Comparison of ENCODE assay signal across 28 cellular contexts in genomic region chr9:126157409-126157808, GRCh38.
A peak's percentile ranks its signal among the peaks of the same experiment; 100 is the strongest.
DNase-seq lines count a peak whose midpoint lies in the region; ATAC-seq and TF ChIP-seq lines count a peak whose summit lies in the region.
"Had no signal": no experiment of that assay in that cellular context is flagged by ENCODE, and none has a peak within 500 bp of the region (broad histone marks: within the 10 kb centered on the region; RNA-seq: fewer than 3 reads in every experiment).

No MANE protein-coding gene starts in this region.

- no peaks in the 10 kb centered on the region for H3K79me2 ChIP-seq in GM23338 (replicated peaks; ENCODE audit: insufficient read depth)

- H3F3A ChIP-seq in GM23338 (replicated peaks; ENCODE audit: low read depth): no peaks in the 10 kb centered on the region

- intact Hi-C loops in stomach (cut with DNase I; ENCODE audit: low total_unique reads): no loop called here

- ATAC-seq in GM23338 (no peak), GM21390 (IDR thresholded peaks at IDR 0.05; ENCODE audit: unreplicated experiment) (no peak), GM18873 (IDR thresholded peaks at IDR 0.05; ENCODE audit: low FRiP score, unreplicated experiment) (no peak)
- ATAC-seq: foreskin keratinocyte; left cardiac atrium; psoas muscle; Right ventricle myocardium inferior; stimulated activated naive CD8-positive, alpha-beta T cell treated with anti-CD3 and anti-CD28 coated beads, Interleukin-15, Interleukin-2, amounts not matched to agents 100 U/mL and 50 U/mL, for 24 hours had no signal

- H3K4me2 ChIP-seq in GM23338: peak overlapping the region; percentile 24; the same call in 1 of the 2 replicates
- H3K4me2 ChIP-seq: PC-9 had no signal

- H3K27me3 Mint-ChIP-seq in GM23338 (ENCODE audit: insufficient read depth, low read depth, poor library complexity): peaks cover 12% of the 10 kb centered on the region

- DNase-seq in NCI-H748 (lab: John Stamatoyannopoulos, UW; ENCODE audit: unreplicated experiment) (peak; percentile 11), NCI-H748 treated with DMSO at 0.1 percent for 48 hours (lab: John Stamatoyannopoulos, UW) (no peak), GM23338 (ENCODE audit: low spot score) (no peak), iPS-NIHi7 (ENCODE audit: extremely low spot score) (peak; percentile 9), stomach (peak; percentile 2)
- DNase-seq: activated CD4-positive, alpha-beta memory T cell treated with anti-CD3 and anti-CD28 coated beads for 36 hours; activated CD4-positive, CD25-positive, alpha-beta regulatory T cell treated with anti-CD3 and anti-CD28 coated beads, Interleukin-2, amount 50 U/mL, for 72 hours; activated gamma-delta T cell; activated T-cell treated with anti-CD3 and anti-CD28 coated beads for 4 hours; C1 segment of cervical spinal cord; central memory CD4-positive, alpha-beta T cell; COR-L47; DMS53; foreskin keratinocyte; Karpas-422; left cardiac atrium; mammary epithelial cell; NCI-H1694 treated with DMSO at 0.1 percent for 48 hours; NCI-H446; PC-9; psoas muscle; stimulated activated naive CD8-positive, alpha-beta T cell treated with anti-CD3 and anti-CD28 coated beads, Interleukin-15, Interleukin-2, amounts not matched to agents 100 U/mL and 50 U/mL, for 24 hours; T-helper 2 cell had no signal

- no peaks in the 10 kb centered on the region for H3K9me3 Mint-ChIP-seq in GM23338
- H3K9me3 Mint-ChIP-seq: activated CD4-positive, alpha-beta memory T cell treated with anti-CD3 and anti-CD28 coated beads for 36 hours had no signal

- H3K27me3 ChIP-seq in GM23338 (ENCODE audit: insufficient read depth): no peaks in the 10 kb centered on the region
- H3K27me3 ChIP-seq in stomach: peaks cover 0 to 41% (median 0%) of the 10 kb centered on the region in 3 donors

- no peak overlapping the region for H3K27ac ChIP-seq in GM23338 (ENCODE audit: low read depth)
- no peak overlapping the region for H3K27ac ChIP-seq in stomach
- H3K27ac ChIP-seq: esophagus muscularis mucosa, foreskin keratinocyte, neutrophil, PC-9, psoas muscle had no signal

- peaks cover 9% of the 10 kb centered on the region; the same call in 1 of the 2 replicates for H3K9me2 ChIP-seq in GM23338 (ENCODE audit: insufficient read depth)

- WGBS in stomach, 5 donors: 32 to 43% (median 40%) methylated on average over 10 of the region's 10 CpGs

- no peak for TF ChIP-seq EP300 in stomach (IDR thresholded peaks at IDR 0.05)

- H3K4me3 Mint-ChIP-seq in GM23338: no peak overlapping the region
- H3K4me3 Mint-ChIP-seq: activated CD4-positive, alpha-beta memory T cell treated with anti-CD3 and anti-CD28 coated beads for 36 hours had no signal

- H3K36me3 Mint-ChIP-seq in GM23338 (ENCODE audit: low read depth): no peaks in the 10 kb centered on the region
- H3K36me3 Mint-ChIP-seq: activated CD4-positive, alpha-beta memory T cell treated with anti-CD3 and anti-CD28 coated beads for 36 hours had no signal

- H3K4me1 ChIP-seq in GM23338 (ENCODE audit: insufficient read depth) (peaks cover 8% of the 10 kb centered on the region; the same call in 1 of the 2 replicates), stomach (no peaks in the 10 kb centered on the region)
- H3K4me1 ChIP-seq: esophagus muscularis mucosa, foreskin keratinocyte, psoas muscle had no signal

- no peaks in the 10 kb centered on the region for H3K36me3 ChIP-seq in GM23338 (ENCODE audit: insufficient read depth)
- no peaks in the 10 kb centered on the region for H3K36me3 ChIP-seq in stomach
- H3K36me3 ChIP-seq: esophagus muscularis mucosa, neutrophil had no signal

- TF ChIP-seq POLR2A in stomach (IDR thresholded peaks at IDR 0.05): no peak

- peak overlapping the region; percentile 66; the same call in 1 of the 2 replicates for H2AFZ ChIP-seq in GM23338
- H2AFZ ChIP-seq: PC-9 had no signal

- H3K4me1 Mint-ChIP-seq in GM23338: peaks cover 24% of the 10 kb centered on the region

- no peaks in the 10 kb centered on the region for H4K20me1 ChIP-seq in GM23338 (replicated peaks; ENCODE audit: insufficient read depth)

- no peak overlapping the region; the same call in 1 of the 2 replicates for H3K27ac Mint-ChIP-seq in GM23338
- H3K27ac Mint-ChIP-seq: activated CD4-positive, alpha-beta memory T cell treated with anti-CD3 and anti-CD28 coated beads for 36 hours had no signal

- H3K9me3 ChIP-seq in stomach: no peaks in the 10 kb centered on the region
- H3K9me3 ChIP-seq: esophagus muscularis mucosa, neutrophil, psoas muscle had no signal

- TF ChIP-seq CTCF in GM23338 (conservative IDR thresholded peaks at IDR 0.05; ENCODE audit: low read depth in 2 of 2): no peak
- TF ChIP-seq CTCF in stomach (IDR thresholded peaks at IDR 0.05): no peak

- H3K4me3 ChIP-seq in GM23338 (no peak overlapping the region), stomach (no peak overlapping the region)
- H3K4me3 ChIP-seq: esophagus muscularis mucosa, PC-9, psoas muscle had no signal

TF ChIP-seq in GM23338, 12 proteins besides CTCF, POLR2A, EP300 and RAD21 (continues in another document):
- TF ChIP-seq ZNF331 (CRISPR knock-in tag; IDR thresholded peaks at IDR 0.05; ENCODE audit: low read depth) (no peak), CREB1 (CRISPR knock-in tag; IDR thresholded peaks at IDR 0.05; ENCODE audit: low read depth) (no peak), EZH2phosphoT487 (IDR thresholded peaks at IDR 0.05; ENCODE audit: unreplicated experiment) (no peak), EZH2 (IDR thresholded peaks at IDR 0.05; ENCODE audit: low read depth, unreplicated experiment) (no peak), NANOG (IDR thresholded peaks at IDR 0.05; ENCODE audit: borderline replicate concordance) (no peak), ETS1 (IDR thresholded peaks at IDR 0.05) (no peak), STAT1 (IDR thresholded peaks at IDR 0.05; ENCODE audit: unreplicated experiment) (no peak), JUNB (IDR thresholded peaks at IDR 0.05; ENCODE audit: unreplicated experiment) (no peak), REST (IDR thresholded peaks at IDR 0.05; ENCODE audit: unreplicated experiment) (no peak), ZNF114 (CRISPR knock-in tag; IDR thresholded peaks at IDR 0.05) (no peak), POLR2AphosphoS5 (IDR thresholded peaks at IDR 0.05; ENCODE audit: low read depth) (no peak)

Comparison
In these comparisons a context has a peak if more than half of its experiments do, and no peak if none do; other contexts are left out.
1. DNase-seq: peak in NCI-H748 (single experiment), iPS-NIHi7 (single experiment) and stomach (single experiment); none in NCI-H748 treated with DMSO at 0.1 percent for 48 hours (single experiment) and GM23338 (single experiment).